ENCODE assay signal across 25 cellular contexts in genomic region chr12:117889098-117889497, GRCh38.
A peak's percentile ranks its signal among the peaks of the same experiment; 100 is the strongest.
DNase-seq lines count a peak whose midpoint lies in the region; ATAC-seq and TF ChIP-seq lines count a peak whose summit lies in the region.
"Had no signal": no experiment of that assay in that cellular context is flagged by ENCODE, and none has a peak within 500 bp of the region (broad histone marks: within the 10 kb centered on the region; RNA-seq: fewer than 3 reads in every experiment).

No MANE protein-coding gene starts in this region.

- H3K27me3 Mint-ChIP-seq in chondrocyte (ENCODE audit: low read depth), result peaks cover 5% of the 10 kb centered on the region

- H3K4me3 Mint-ChIP-seq in chondrocyte (ENCODE audit: unreplicated experiment), result no peak overlapping the region
- H3K4me3 Mint-ChIP-seq: CD8-positive, alpha-beta T cell had no signal

- ATAC-seq in HG02884 (IDR thresholded peaks at IDR 0.05; ENCODE audit: unreplicated experiment), result peak; percentile 38
- ATAC-seq: CD8-positive, alpha-beta T cell; PC-3; SK-N-SH treated with all-trans-retinoic acid at 6 μM for 48 hours had no signal

- H3K36me3 ChIP-seq in DOHH2 (ENCODE audit: control insufficient read depth, low read length) (no peaks in the 10 kb centered on the region), OCI-LY7 (ENCODE audit: insufficient read depth, low read length) (no peaks in the 10 kb centered on the region)
- H3K36me3 ChIP-seq: HAP-1 had no signal

- no peak overlapping the region for H3K27ac Mint-ChIP-seq in chondrocyte (ENCODE audit: unreplicated experiment)
- H3K27ac Mint-ChIP-seq: CD8-positive, alpha-beta T cell had no signal

- no peak for TF ChIP-seq CTCF in DOHH2 (IDR thresholded peaks at IDR 0.05; ENCODE audit: low read depth, low read length, poor library complexity, severe bottlenecking)
- no peak for TF ChIP-seq CTCF in GM13977 (IDR thresholded peaks at IDR 0.05; ENCODE audit: extremely low read depth, insufficient read depth, missing control alignments)
- TF ChIP-seq CTCF in OCI-LY7 (conservative IDR thresholded peaks at IDR 0.05; ENCODE audit: low read length), result no peak
- TF ChIP-seq CTCF in dorsolateral prefrontal cortex (IDR thresholded peaks at IDR 0.05 in 54 of 56, conservative IDR thresholded peaks at IDR 0.05 in 2 of 56; ENCODE audit: low read depth in 1 of 56, partially characterized antibody in 56 of 56), result no peak
- TF ChIP-seq CTCF in chondrocyte (IDR thresholded peaks at IDR 0.05), result no peak

- H3K79me2 ChIP-seq in DOHH2 (ENCODE audit: control insufficient read depth, low read length), result no peaks in the 10 kb centered on the region
- H3K79me2 ChIP-seq in OCI-LY7 (ENCODE audit: insufficient read depth, low read depth, low read length), result no peaks in the 10 kb centered on the region

- no peaks in the 10 kb centered on the region for H3K4me1 Mint-ChIP-seq in chondrocyte (ENCODE audit: low read depth)

- BruUV-seq in OCI-LY7 (replicated peaks; lab: Mats Ljungman, UMichigan), result no TSS peak

- H3K27me3 ChIP-seq in DOHH2 (ENCODE audit: control insufficient read depth, low read length) (peaks cover 15% of the 10 kb centered on the region), dorsolateral prefrontal cortex (no peaks in the 10 kb centered on the region)

- H4K20me1 ChIP-seq in DOHH2 (ENCODE audit: control insufficient read depth, insufficient read depth, low read depth, low read length) (no peaks in the 10 kb centered on the region), OCI-LY7 (ENCODE audit: insufficient read depth, low read length) (no peaks in the 10 kb centered on the region)

- no peaks in the 10 kb centered on the region for H3F3A ChIP-seq in DOHH2 (ENCODE audit: control insufficient read depth, insufficient read depth)

- no peak overlapping the region for H3K27ac ChIP-seq in DOHH2 (ENCODE audit: low read depth, low read length)
- no peak overlapping the region for H3K27ac ChIP-seq in OCI-LY7 (ENCODE audit: low read depth, low read length, poor library complexity, severe bottlenecking)
- no peak overlapping the region for H3K27ac ChIP-seq in dorsolateral prefrontal cortex
- H3K27ac ChIP-seq: A549, GM23248 had no signal

- no peaks in the 10 kb centered on the region for H3K9me3 Mint-ChIP-seq in chondrocyte (ENCODE audit: low read depth)
- H3K9me3 Mint-ChIP-seq: CD8-positive, alpha-beta T cell had no signal

- H3K4me1 ChIP-seq in DOHH2 (ENCODE audit: control insufficient read depth, low read length) (peaks cover 9% of the 10 kb centered on the region), OCI-LY7 (ENCODE audit: insufficient read depth, low read length, poor library complexity, severe bottlenecking) (peaks cover 10% of the 10 kb centered on the region)
- H3K4me1 ChIP-seq: A549, HAP-1 had no signal

- in situ Hi-C loops in GM13977 (cut with MboI; ENCODE audit: low pct_unique_long_range_greater_than_20kb, low sequenced_read_pairs, unreplicated experiment), result loop anchor here (25.0 kb wide), 1 partner anchor 498 kb away; the partner anchor contains the start of gene SUDS3

- intact Hi-C loops in OCI-LY7 (cut with micrococcal nuclease; ENCODE audit: unreplicated experiment), result no loop called here
- intact Hi-C loops in dorsolateral prefrontal cortex (cut with DNase I), result no loop called here

- DNase-seq in GM13977 (ENCODE audit: low spot score) (peak; percentile 42), OCI-LY7 (ENCODE audit: low spot score) (peak; percentile 33), NCI-H2227 treated with DMSO at 0.1 percent for 48 hours (lab: John Stamatoyannopoulos, UW) (no peak), GM03348 (ENCODE audit: low spot score) (no peak), dorsolateral prefrontal cortex (no peak), chondrocyte (ENCODE audit: low spot score) (no peak)
- DNase-seq: Calu3; CD8-positive, alpha-beta T cell; GM23248; KBM-7; MV-4-11; NCI-H1417; NCI-H187 treated with DMSO at 0.1 percent for 48 hours; NCI-H748 treated with DMSO at 0.1 percent for 48 hours; NK-92 treated with Interleukin-12 subunit alpha and Interleukin-12 subunit beta, amount 100 ng/mL, for 24 hours; PC-3; RPMI8226; SIG-M5; T-helper 1 cell; T1000 had no signal

- H2AFZ ChIP-seq in OCI-LY7 (ENCODE audit: low read length), result no peak overlapping the region
- H2AFZ ChIP-seq: GM23248 had no signal

- H3K9me3 ChIP-seq in DOHH2 (ENCODE audit: control insufficient read depth, insufficient read depth, low read length), result no peaks in the 10 kb centered on the region
- no peaks in the 10 kb centered on the region for H3K9me3 ChIP-seq in OCI-LY7 (ENCODE audit: low read length)
- H3K9me3 ChIP-seq: A549, HAP-1 had no signal

- CTCF ChIA-PET in OCI-LY7 (lab: Charles Lee; ENCODE audit: unreplicated experiment), result no interaction called here

- H3K4me3 ChIP-seq in DOHH2 (ENCODE audit: low read length) (no peak overlapping the region), OCI-LY7 (ENCODE audit: low read depth, low read length, poor library complexity, severe bottlenecking) (no peak overlapping the region), dorsolateral prefrontal cortex (no peak overlapping the region)
- H3K4me3 ChIP-seq: A549, GM23248, HAP-1 had no signal

- peak overlapping the region; percentile 1; the same call in 1 of the 2 replicates for H3K4me2 ChIP-seq in DOHH2 (ENCODE audit: low read length)
- peak overlapping the region; percentile 5; the same call in 1 of the 2 replicates for H3K4me2 ChIP-seq in OCI-LY7 (ENCODE audit: low read length)
- H3K4me2 ChIP-seq: A549 had no signal

- no peaks in the 10 kb centered on the region for H3K9me2 ChIP-seq in DOHH2 (replicated peaks; ENCODE audit: control insufficient read depth, low read length)
- no peaks in the 10 kb centered on the region for H3K9me2 ChIP-seq in OCI-LY7 (ENCODE audit: insufficient read depth, low read length)

- POLR2A ChIA-PET in OCI-LY7 (lab: Charles Lee), result interaction anchor here (0.5 kb wide), 1 partner anchor 126 kb away, joined by 3 read pairs; no protein-coding TSS in a partner anchor

- no peaks in the 10 kb centered on the region for H3K36me3 Mint-ChIP-seq in chondrocyte (ENCODE audit: low read depth)
- H3K36me3 Mint-ChIP-seq: CD8-positive, alpha-beta T cell had no signal

Comparison
In these comparisons a context has a peak if more than half of its experiments do, and no peak if none do; other contexts are left out.
1. DNase-seq: peak in GM13977 (single experiment) and OCI-LY7 (single experiment); none in NCI-H2227 treated with DMSO at 0.1 percent for 48 hours (single experiment), GM03348 (single experiment), dorsolateral prefrontal cortex (0 of 10) and chondrocyte (single experiment).